In the genomic region with DNA sequence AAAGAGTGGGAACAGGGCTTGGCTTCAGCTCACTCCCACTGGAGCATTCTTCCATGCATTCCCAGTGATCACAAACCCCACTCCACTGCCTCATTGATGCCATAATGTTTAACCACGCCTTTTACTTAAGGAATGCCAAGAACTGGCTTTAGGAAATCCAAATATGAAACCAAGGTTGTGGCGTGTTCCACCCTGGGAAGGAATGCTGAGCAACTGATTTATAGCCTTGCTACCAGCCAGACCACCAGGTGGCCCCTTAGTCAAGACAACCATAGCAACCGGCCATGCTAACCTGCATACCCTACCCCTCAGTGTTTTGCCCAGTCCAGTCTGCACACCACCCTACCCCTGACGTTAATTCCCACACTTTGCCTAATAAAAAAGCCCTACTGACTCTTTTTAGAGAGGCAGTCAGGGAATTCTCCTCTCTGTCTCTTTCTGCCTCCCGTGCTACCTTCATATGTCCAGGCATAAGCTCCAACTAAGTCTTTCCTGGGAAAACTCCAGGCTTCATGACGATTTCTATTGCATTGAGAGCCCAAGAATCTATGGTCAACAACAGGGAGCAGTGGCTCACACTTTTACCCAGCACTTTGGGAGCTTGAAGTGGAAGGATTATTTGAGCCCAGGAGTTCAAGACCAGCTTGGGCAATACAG, we compare ENCODE assay signal across 9 cellular contexts. TPM values are rescaled to one million over a fixed set of nuclear protein-coding genes. Genes with fewer than 3 reads are reported as not detected.
A peak's percentile ranks its signal among the peaks of the same experiment; 100 is the strongest.
DNase-seq lines count a peak whose midpoint lies in the region; ATAC-seq, FAIRE-seq and TF ChIP-seq lines count a peak whose summit lies in the region.
"Had no signal": no experiment of that assay in that cellular context is flagged by ENCODE, and none has a peak within 500 bp of the region (broad histone marks: within the 10 kb centered on the region; RNA-seq: fewer than 3 reads in every experiment).

No MANE protein-coding gene starts in this region.

- intact Hi-C loops in Right ventricle myocardium inferior (cut with DNase I), result no loop called here
- intact Hi-C loops in cardiac septum (cut with DNase I), result no loop called here

- no peak for DNase-seq in Right ventricle myocardium inferior (ENCODE audit: missing footprints)
- no peak for DNase-seq in cardiac septum (ENCODE audit: low spot score)
- DNase-seq in amniotic stem cell (lab: John Stamatoyannopoulos, UW), result peak; percentile 28
- peak; percentile 59 for DNase-seq in iris pigment epithelial cell (ENCODE audit: low read depth)
- no peak for DNase-seq in GM12892 (ENCODE audit: insufficient read length)
- DNase-seq in pons (ENCODE audit: low spot score), result no peak
- no peak for DNase-seq in AML-193 (lab: John Stamatoyannopoulos, UW)
- DNase-seq: DMS79 treated with DMSO at 0.1 percent for 48 hours had no signal

- TF ChIP-seq POLR2A in GM12892 (IDR thresholded peaks at IDR 0.05; ENCODE audit: low read depth, low read length), result no peak

- FAIRE-seq in GM12892 (lab: Jason Lieb, UNC), result no peak

- ATAC-seq in Right ventricle myocardium inferior (peak; percentile 81), HG03354 (IDR thresholded peaks at IDR 0.05; ENCODE audit: poor library complexity, severe bottlenecking, unreplicated experiment) (no peak)

RNA-seq across cellular contexts. Expression of a gene that starts 27.0 kb away (rescaled TPM):
- 142 TPM for total RNA-seq in Right ventricle myocardium inferior
- 151 TPM for total RNA-seq in cardiac septum
- 44.9 TPM for polyA plus RNA-seq in GM12892 (2012; ENCODE audit: missing spikeins)

Comparison
In these comparisons a context has a peak if more than half of its experiments do, and no peak if none do; other contexts are left out.
1. DNase-seq: peak in amniotic stem cell (single experiment) and iris pigment epithelial cell (single experiment); none in Right ventricle myocardium inferior (single experiment), cardiac septum (single experiment), GM12892 (single experiment), pons (single experiment) and AML-193 (0 of 2).